In the genomic region with DNA sequence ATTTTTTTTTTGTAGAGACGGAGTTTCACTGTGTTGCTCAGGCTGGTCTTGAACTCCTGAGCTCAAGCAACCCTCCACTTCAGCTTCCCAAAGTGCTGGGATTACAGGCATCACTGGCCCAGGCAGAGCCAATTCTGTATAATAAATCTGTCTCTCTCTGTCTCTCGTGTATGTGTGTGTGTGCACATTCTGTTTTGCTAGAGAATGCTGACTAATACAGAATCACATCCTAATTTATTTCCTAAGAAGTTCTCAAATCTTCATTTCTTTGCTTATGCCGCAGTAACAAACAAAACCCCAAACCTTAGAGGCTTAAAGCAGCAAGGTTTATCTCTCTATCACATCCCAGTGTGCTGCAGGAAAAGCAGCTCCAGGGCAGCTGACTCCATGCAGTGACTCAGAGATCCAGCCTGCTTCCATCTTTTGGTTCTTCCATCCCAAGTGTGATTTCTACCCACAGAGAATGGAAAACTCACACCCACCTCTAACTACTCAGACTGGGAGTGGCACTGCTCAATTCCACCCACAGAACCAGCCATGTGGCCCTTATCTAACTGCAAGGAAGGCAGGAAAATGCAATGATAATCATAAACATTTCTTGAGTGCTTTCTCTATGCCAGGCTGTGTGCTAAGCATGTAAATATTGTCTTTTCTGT, we compare ENCODE assay signal across 13 cellular contexts. TPM values are rescaled to one million over a fixed set of nuclear protein-coding genes. Genes with fewer than 3 reads are reported as not detected.
DNase-seq lines count a peak whose midpoint lies in the region; ATAC-seq and TF ChIP-seq lines count a peak whose summit lies in the region.
"Had no signal": no experiment of that assay in that cellular context is flagged by ENCODE, and none has a peak within 500 bp of the region (broad histone marks: within the 10 kb centered on the region; RNA-seq: fewer than 3 reads in every experiment).

No MANE protein-coding gene starts in this region.

- H3K4me2 ChIP-seq in BLaER1 (no peak overlapping the region), osteoblast (ENCODE audit: insufficient read depth, low read length) (peak overlapping the region; percentile 5)

- no peaks in the 10 kb centered on the region for H3K27me3 ChIP-seq in BLaER1
- H3K27me3 ChIP-seq in osteoblast (ENCODE audit: insufficient read depth, low read length): peaks cover 1% of the 10 kb centered on the region

- H3K4me1 Mint-ChIP-seq in effector memory CD8-positive, alpha-beta T cell (ENCODE audit: low read depth in 2 of 2): peaks cover 5 to 7% of the 10 kb centered on the region in 2 donors
- peaks cover 6 to 7% of the 10 kb centered on the region in 2 donors for H3K4me1 Mint-ChIP-seq in immature natural killer cell

- H3K27ac Mint-ChIP-seq in effector memory CD8-positive, alpha-beta T cell: peak overlapping the region; percentile 30 to 45
- peak overlapping the region in 2 of 6 donors; percentile 24 to 31 for H3K27ac Mint-ChIP-seq in immature natural killer cell

- H3K9me3 ChIP-seq in BLaER1 (no peaks in the 10 kb centered on the region), osteoblast (ENCODE audit: low read depth, low read length) (no peaks in the 10 kb centered on the region)
- H3K9me3 ChIP-seq: pancreas had no signal

- H2AFZ ChIP-seq in osteoblast (ENCODE audit: low read length): no peak overlapping the region

- H4K20me1 ChIP-seq in BLaER1: peaks cover 22% of the 10 kb centered on the region
- H4K20me1 ChIP-seq in osteoblast (ENCODE audit: insufficient read depth, low read length): peaks cover 8% of the 10 kb centered on the region

- H3K27ac ChIP-seq in BLaER1 (no peak overlapping the region), osteoblast (ENCODE audit: low read depth, low read length) (peak overlapping the region; percentile 94)
- H3K27ac ChIP-seq: pancreas had no signal

- DNase-seq in RPMI7951 (ENCODE audit: low read depth) (peak; percentile 19), osteoblast (ENCODE audit: insufficient read length, low spot score, missing footprints) (peak; percentile 65), NCI-H1092 treated with DMSO at 0.1 percent for 48 hours (lab: John Stamatoyannopoulos, UW) (no peak), cerebellar cortex (ENCODE audit: low spot score) (no peak), immature natural killer cell (no peak)
- no peak for DNase-seq in effector memory CD8-positive, alpha-beta T cell
- DNase-seq: activated CD4-positive, CD25-positive, alpha-beta regulatory T cell; NCI-H1105 treated with DMSO at 0.1 percent for 48 hours; NCI-H2227 treated with DMSO at 0.1 percent for 48 hours; pancreas; stimulated activated CD8-positive, alpha-beta memory T cell treated with anti-CD3 and anti-CD28 coated beads, Interleukin-4, amount 100 ng/mL, for 48 hours had no signal

- H3K4me3 ChIP-seq in BLaER1 (no peak overlapping the region), osteoblast (ENCODE audit: insufficient read depth, low read length) (no peak overlapping the region)
- H3K4me3 ChIP-seq: pancreas had no signal

- H3K9ac ChIP-seq in BLaER1: 0 out of 2 replicates have a peak overlapping the region, but pooled peaks have one; percentile 19

- H3K4me3 Mint-ChIP-seq in effector memory CD8-positive, alpha-beta T cell: no peak overlapping the region
- no peak overlapping the region for H3K4me3 Mint-ChIP-seq in immature natural killer cell

- H3K36me3 Mint-ChIP-seq in effector memory CD8-positive, alpha-beta T cell (ENCODE audit: insufficient read depth): peaks cover 22% of the 10 kb centered on the region
- H3K36me3 Mint-ChIP-seq in immature natural killer cell: peaks cover 10 to 23% (median 14%) of the 10 kb centered on the region in 3 donors

- H3K27me3 Mint-ChIP-seq in effector memory CD8-positive, alpha-beta T cell: peaks cover 0 to 8% of the 10 kb centered on the region in 2 donors
- peaks cover 0 to 3% (median 0%) of the 10 kb centered on the region in 3 donors for H3K27me3 Mint-ChIP-seq in immature natural killer cell (ENCODE audit: low read depth in 3 of 3)

- no peaks in the 10 kb centered on the region for H3K79me2 ChIP-seq in osteoblast (ENCODE audit: insufficient read depth, low read length)

- H3K36me3 ChIP-seq in BLaER1 (peaks cover 45% of the 10 kb centered on the region), osteoblast (ENCODE audit: insufficient read depth, low read length) (no peaks in the 10 kb centered on the region)
- H3K36me3 ChIP-seq: pancreas had no signal

- peaks cover 5% of the 10 kb centered on the region; the same call in 1 of the 2 replicates for H3K4me1 ChIP-seq in BLaER1
- peaks cover 25% of the 10 kb centered on the region for H3K4me1 ChIP-seq in osteoblast (ENCODE audit: insufficient read depth, low read length)
- H3K4me1 ChIP-seq: pancreas had no signal

- ATAC-seq in effector memory CD8-positive, alpha-beta T cell (replicated peaks): no peak
- ATAC-seq in GM21737 (IDR thresholded peaks at IDR 0.05; ENCODE audit: unreplicated experiment): no peak

- TF ChIP-seq CTCF in osteoblast (IDR thresholded peaks at IDR 0.05; ENCODE audit: extremely low read depth, low read depth, low read length): no peak

- no peaks in the 10 kb centered on the region for H3K9me3 Mint-ChIP-seq in effector memory CD8-positive, alpha-beta T cell
- H3K9me3 Mint-ChIP-seq in immature natural killer cell: no peaks in the 10 kb centered on the region

RNA-seq across cellular contexts. Expression of gene LRRC10B, which starts 35.1 kb away (rescaled TPM):
- total RNA-seq in RPMI7951 (2014; rRNA removed; shearing (Covaris generic)): not detected in 2 replicates
- total RNA-seq in osteoblast: under 0.01 TPM in 2 replicates
- not detected for polyA plus RNA-seq in immature natural killer cell

RNA-seq across cellular contexts. Expression of gene SDHAF2, which starts 43.6 kb away (rescaled TPM):
- total RNA-seq in RPMI7951 (2014; rRNA removed; shearing (Covaris generic)): 45.8 and 48.6 TPM in 2 replicates
- total RNA-seq in osteoblast: 37.7 and 46.3 TPM in 2 replicates
- 100 to 1,000 TPM in 2 of 3 donors, 10 to 100 TPM in 1; 93.7 to 129 (median 118) TPM for polyA plus RNA-seq in immature natural killer cell

RNA-seq across cellular contexts. Expression of gene CPSF7, which starts 43.7 kb away (rescaled TPM):
- total RNA-seq in RPMI7951 (2014; rRNA removed; shearing (Covaris generic)): 34.3 and 44.0 TPM in 2 replicates
- 29.0 and 29.2 TPM in 2 replicates for total RNA-seq in osteoblast
- 10 to 100 TPM; 11.9 to 34.0 (median 14.8) TPM for polyA plus RNA-seq in immature natural killer cell

Comparison
In these comparisons a context has a peak if more than half of its experiments do, and no peak if none do; other contexts are left out.
1. DNase-seq: peak in RPMI7951 (single experiment) and osteoblast (single experiment); none in effector memory CD8-positive, alpha-beta T cell (0 of 3), NCI-H1092 treated with DMSO at 0.1 percent for 48 hours (single experiment), cerebellar cortex (single experiment) and immature natural killer cell (0 of 3).